In genomic region chr12:31219521-31219920, GRCh38 we compare ENCODE assay signal across 14 cellular contexts.
"Had no signal": no experiment of that assay in that cellular context is flagged by ENCODE, and none has a peak within 500 bp of the region (broad histone marks: within the 10 kb centered on the region; RNA-seq: fewer than 3 reads in every experiment).

No MANE protein-coding gene starts in this region.

- H3K4me1 Mint-ChIP-seq: memory B cell, natural killer cell had no signal

- H3K4me3 Mint-ChIP-seq: memory B cell, mesothelial cell of epicardium, natural killer cell, neural progenitor cell, type B pancreatic cell had no signal

- H3K9me3 Mint-ChIP-seq: memory B cell, natural killer cell, type B pancreatic cell had no signal

- H3K27ac Mint-ChIP-seq: memory B cell, mesothelial cell of epicardium, natural killer cell, neural progenitor cell, progenitor cell of endocrine pancreas, type B pancreatic cell had no signal

- DNase-seq: dorsolateral prefrontal cortex; effector CD8-positive, alpha-beta T cell; heart right ventricle; natural killer cell; occipital lobe; right cardiac atrium; stimulated activated CD4-positive, alpha-beta T cell treated with anti-CD3 and anti-CD28 coated beads, Interleukin-2, amount 100 ng/mL, for 48 hours; stomach; uterus had no signal

- ATAC-seq: natural killer cell, right cardiac atrium had no signal

- H3K36me3 Mint-ChIP-seq: memory B cell, mesothelial cell of epicardium, natural killer cell, neural progenitor cell had no signal
